17 cellular contexts compared by ENCODE assay signal in genomic region chr2:70656421-70657010, GRCh38.
DNase-seq lines count a peak whose midpoint lies in the region; ATAC-seq and TF ChIP-seq lines count a peak whose summit lies in the region.
"Had no signal": no experiment of that assay in that cellular context is flagged by ENCODE, and none has a peak within 500 bp of the region (broad histone marks: within the 10 kb centered on the region; RNA-seq: fewer than 3 reads in every experiment).

No MANE protein-coding gene starts in this region.

- TF ChIP-seq CTCF in dorsolateral prefrontal cortex (IDR thresholded peaks at IDR 0.05 in 54 of 56, conservative IDR thresholded peaks at IDR 0.05 in 2 of 56; ENCODE audit: low read depth in 1 of 56, partially characterized antibody in 56 of 56) = no peak
- no peak for TF ChIP-seq CTCF in stomach (IDR thresholded peaks at IDR 0.05)

- H3K4me1 ChIP-seq in stomach = no peaks in the 10 kb centered on the region
- H3K4me1 ChIP-seq: A549, left lung, tibial artery had no signal

- H3K36me3 Mint-ChIP-seq in activated CD4-positive, alpha-beta T cell treated with anti-CD3 and anti-CD28 coated beads, Interleukin-2, amount 10 ng/mL, durations not matched to agents 24 days and 14 days (ENCODE audit: low read depth) = no peaks in the 10 kb centered on the region
- H3K36me3 Mint-ChIP-seq in T-helper 17 cell (ENCODE audit: low read depth) = peaks cover 2% of the 10 kb centered on the region
- no peaks in the 10 kb centered on the region for H3K36me3 Mint-ChIP-seq in activated naive CD4-positive, alpha-beta T cell treated with anti-CD3 and anti-CD28 coated beads, Interleukin-2, amount 10 ng/mL, durations not matched to agents 7 days and 5 days

- H3K4me3 ChIP-seq in dorsolateral prefrontal cortex (no peak overlapping the region), stomach (no peak overlapping the region)
- H3K4me3 ChIP-seq: A549, left lung, tibial artery had no signal

- no peak overlapping the region for H3K4me3 Mint-ChIP-seq in activated CD4-positive, alpha-beta T cell treated with anti-CD3 and anti-CD28 coated beads, Interleukin-2, amount 10 ng/mL, durations not matched to agents 24 days and 14 days
- peak overlapping the region; percentile 45 for H3K4me3 Mint-ChIP-seq in T-helper 17 cell
- H3K4me3 Mint-ChIP-seq in activated naive CD4-positive, alpha-beta T cell treated with anti-CD3 and anti-CD28 coated beads, Interleukin-2, amount 10 ng/mL, durations not matched to agents 7 days and 5 days = no peak overlapping the region
- H3K4me3 Mint-ChIP-seq: CD8-positive, alpha-beta memory T cell had no signal

- H3K27ac Mint-ChIP-seq in activated CD4-positive, alpha-beta T cell treated with anti-CD3 and anti-CD28 coated beads, Interleukin-2, amount 10 ng/mL, durations not matched to agents 24 days and 14 days = no peak overlapping the region
- peak overlapping the region; percentile 85 for H3K27ac Mint-ChIP-seq in T-helper 17 cell
- no peak overlapping the region for H3K27ac Mint-ChIP-seq in activated naive CD4-positive, alpha-beta T cell treated with anti-CD3 and anti-CD28 coated beads, Interleukin-2, amount 10 ng/mL, durations not matched to agents 7 days and 5 days

- peak; percentile 80 for ATAC-seq in T-helper 17 cell
- ATAC-seq: left lung had no signal

- no peaks in the 10 kb centered on the region for H3K9me3 Mint-ChIP-seq in activated CD4-positive, alpha-beta T cell treated with anti-CD3 and anti-CD28 coated beads, Interleukin-2, amount 10 ng/mL, durations not matched to agents 24 days and 14 days
- no peaks in the 10 kb centered on the region for H3K9me3 Mint-ChIP-seq in activated naive CD4-positive, alpha-beta T cell treated with anti-CD3 and anti-CD28 coated beads, Interleukin-2, amount 10 ng/mL, durations not matched to agents 7 days and 5 days

- TF ChIP-seq EP300 in stomach (IDR thresholded peaks at IDR 0.05) = no peak

- H3K9me3 ChIP-seq in T-helper 17 cell (ENCODE audit: control insufficient read depth, low read length, poor library complexity, severe bottlenecking) = no peaks in the 10 kb centered on the region
- no peaks in the 10 kb centered on the region for H3K9me3 ChIP-seq in stomach
- H3K9me3 ChIP-seq: left lung, neutrophil, tibial artery had no signal

- peaks cover 27% of the 10 kb centered on the region for H3K27me3 Mint-ChIP-seq in activated CD4-positive, alpha-beta T cell treated with anti-CD3 and anti-CD28 coated beads, Interleukin-2, amount 10 ng/mL, durations not matched to agents 24 days and 14 days
- peaks cover 42% of the 10 kb centered on the region for H3K27me3 Mint-ChIP-seq in T-helper 17 cell
- H3K27me3 Mint-ChIP-seq in activated naive CD4-positive, alpha-beta T cell treated with anti-CD3 and anti-CD28 coated beads, Interleukin-2, amount 10 ng/mL, durations not matched to agents 7 days and 5 days = peaks cover 23% of the 10 kb centered on the region

- WGBS in stomach, 5 donors = 67 to 76% (median 69%) methylated on average over 11 of the region's 11 CpGs

- CTCF ChIA-PET in activated naive CD4-positive, alpha-beta T cell treated with anti-CD3 and anti-CD28 coated beads, Interleukin-2, amount 10 ng/mL, durations not matched to agents 7 days and 5 days (lab: Charles Lee) = interaction anchor here (0.7 to 4.5 kb wide), 11 partner anchors 9 to 354 kb away, joined by 3 to 29 read pairs (median 3); partner anchors contain the start of genes ADD2 and FIGLA

- H3K27ac ChIP-seq in dorsolateral prefrontal cortex = no peak overlapping the region
- no peak overlapping the region for H3K27ac ChIP-seq in stomach
- H3K27ac ChIP-seq: A549, left lung, neutrophil, tibial artery had no signal

- no peaks in the 10 kb centered on the region for H3K36me3 ChIP-seq in stomach
- H3K36me3 ChIP-seq: left lung, neutrophil, tibial artery had no signal

- H3K27me3 ChIP-seq in dorsolateral prefrontal cortex = peaks cover 0 to 15% (median 0%) of the 10 kb centered on the region in 45 donors
- peaks cover 0 to 53% (median 16%) of the 10 kb centered on the region in 3 donors for H3K27me3 ChIP-seq in stomach

- peak; percentile 26 to 40 for DNase-seq in activated CD4-positive, alpha-beta T cell treated with anti-CD3 and anti-CD28 coated beads for 4 hours
- no peak for DNase-seq in activated CD4-positive, alpha-beta T cell treated with anti-CD3 and anti-CD28 coated beads, Interleukin-2, amount 10 ng/mL, durations not matched to agents 24 days and 14 days
- no peak for DNase-seq in T-helper 17 cell
- peak; percentile 48 for DNase-seq in activated naive CD4-positive, alpha-beta T cell treated with anti-CD3 and anti-CD28 coated beads, Interleukin-2, amount 10 ng/mL, durations not matched to agents 7 days and 5 days
- DNase-seq in stimulated activated CD4-positive, alpha-beta T cell treated with anti-CD3 and anti-CD28 coated beads, Interleukin-4, amount 100 ng/mL, for 1 hour = peak; percentile 15
- DNase-seq in dorsolateral prefrontal cortex = no peak
- no peak for DNase-seq in iPS-NIHi11 (ENCODE audit: low spot score)
- no peak for DNase-seq in stomach
- DNase-seq: amygdala, left lung, NCI-H1694 treated with DMSO at 0.1 percent for 48 hours, retina, SIG-M5, tibial artery had no signal

- H3K4me1 Mint-ChIP-seq in activated CD4-positive, alpha-beta T cell treated with anti-CD3 and anti-CD28 coated beads, Interleukin-2, amount 10 ng/mL, durations not matched to agents 24 days and 14 days = peaks cover 9% of the 10 kb centered on the region
- peaks cover 10% of the 10 kb centered on the region for H3K4me1 Mint-ChIP-seq in T-helper 17 cell
- peaks cover 31% of the 10 kb centered on the region for H3K4me1 Mint-ChIP-seq in activated naive CD4-positive, alpha-beta T cell treated with anti-CD3 and anti-CD28 coated beads, Interleukin-2, amount 10 ng/mL, durations not matched to agents 7 days and 5 days

- intact Hi-C loops in activated CD4-positive, alpha-beta T cell treated with anti-CD3 and anti-CD28 coated beads, Interleukin-2, amount 10 ng/mL, durations not matched to agents 24 days and 14 days (cut with micrococcal nuclease) = loop anchor here (5.0 kb wide), 2 partner anchors 111 to 291 kb away; partner anchors contain the start of gene ADD2
- intact Hi-C loops in dorsolateral prefrontal cortex (cut with DNase I) = loop anchor here (2.0 to 10.0 kb wide), 3 partner anchors 130 to 288 kb away; no protein-coding TSS in a partner anchor
- intact Hi-C loops in stomach (cut with DNase I; ENCODE audit: low total_unique reads) = no loop called here

- no peak for TF ChIP-seq POLR2A in stomach (IDR thresholded peaks at IDR 0.05)

Comparison
In these comparisons a context has a peak if more than half of its experiments do, and no peak if none do; other contexts are left out.
1. DNase-seq: peak in activated CD4-positive, alpha-beta T cell treated with anti-CD3 and anti-CD28 coated beads for 4 hours (2 of 2), activated naive CD4-positive, alpha-beta T cell treated with anti-CD3 and anti-CD28 coated beads, Interleukin-2, amount 10 ng/mL, durations not matched to agents 7 days and 5 days (single experiment) and stimulated activated CD4-positive, alpha-beta T cell treated with anti-CD3 and anti-CD28 coated beads, Interleukin-4, amount 100 ng/mL, for 1 hour (single experiment); none in activated CD4-positive, alpha-beta T cell treated with anti-CD3 and anti-CD28 coated beads, Interleukin-2, amount 10 ng/mL, durations not matched to agents 24 days and 14 days (single experiment), T-helper 17 cell (0 of 3), dorsolateral prefrontal cortex (0 of 10), iPS-NIHi11 (single experiment) and stomach (single experiment).